In the genomic region with DNA sequence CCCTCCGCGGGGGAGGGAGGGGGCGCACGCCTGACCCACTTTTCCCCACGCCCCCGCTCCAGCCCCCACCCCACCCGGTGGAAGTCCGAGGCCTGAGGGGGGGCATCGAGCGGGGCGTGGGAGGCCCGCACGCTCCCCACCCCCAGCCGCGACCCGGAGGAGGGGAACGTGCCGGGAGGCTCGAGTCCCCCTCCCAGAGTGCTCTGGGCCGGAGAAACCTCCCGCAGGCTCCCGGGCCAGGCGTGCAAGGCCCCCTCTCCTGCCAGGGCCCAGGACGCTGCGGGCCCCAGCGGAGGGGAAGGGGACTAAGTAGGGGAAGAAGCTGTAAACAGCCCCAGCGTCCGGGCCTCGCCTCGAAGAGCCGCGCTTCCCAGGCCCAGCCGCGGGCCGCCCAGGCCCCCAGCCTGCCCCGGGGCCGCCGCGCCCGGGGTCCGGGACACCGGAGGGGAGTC, we compare ENCODE assay signal across 8 cellular contexts. TPM values are rescaled to one million over a fixed set of nuclear protein-coding genes. Genes with fewer than 3 reads are reported as not detected.
DNase-seq lines count a peak whose midpoint lies in the region; ATAC-seq and TF ChIP-seq lines count a peak whose summit lies in the region.

No MANE protein-coding gene starts in this region.

- H3K4me3 ChIP-seq in AG10803 (ENCODE audit: low read length): peak overlapping the region; percentile 82
- peak overlapping the region; percentile 98 for H3K4me3 ChIP-seq in HL-60 (replicated peaks; ENCODE audit: insufficient read depth, low read length)

- H3K9me3 Mint-ChIP-seq in activated naive CD8-positive, alpha-beta T cell treated with anti-CD3 and anti-CD28 coated beads, Interleukin-2, amount 10 ng/mL, durations not matched to agents 7 days and 5 days: no peaks in the 10 kb centered on the region

- peaks cover 7% of the 10 kb centered on the region for H3K36me3 Mint-ChIP-seq in activated naive CD8-positive, alpha-beta T cell treated with anti-CD3 and anti-CD28 coated beads, Interleukin-2, amount 10 ng/mL, durations not matched to agents 7 days and 5 days

- TF ChIP-seq CTCF in AG10803 (conservative IDR thresholded peaks at IDR 0.05; ENCODE audit: low read length) (no peak), HL-60 (IDR thresholded peaks at IDR 0.05; ENCODE audit: insufficient read depth, low read length) (no peak)

- ATAC-seq in GM19452 (IDR thresholded peaks at IDR 0.05; ENCODE audit: unreplicated experiment): peak; percentile 24
- peak; percentile 41 for ATAC-seq in activated naive CD8-positive, alpha-beta T cell treated with anti-CD3 and anti-CD28 coated beads, Interleukin-2, amount 10 ng/mL, durations not matched to agents 7 days and 5 days (ENCODE audit: low read depth)

- peaks cover 44% of the 10 kb centered on the region for H3K4me1 Mint-ChIP-seq in activated naive CD8-positive, alpha-beta T cell treated with anti-CD3 and anti-CD28 coated beads, Interleukin-2, amount 10 ng/mL, durations not matched to agents 7 days and 5 days

- peaks cover 4% of the 10 kb centered on the region for H3K27me3 Mint-ChIP-seq in activated naive CD8-positive, alpha-beta T cell treated with anti-CD3 and anti-CD28 coated beads, Interleukin-2, amount 10 ng/mL, durations not matched to agents 7 days and 5 days

- H3K27me3 ChIP-seq in HL-60 (ENCODE audit: insufficient read depth, poor library complexity, severe bottlenecking): no peaks in the 10 kb centered on the region

- peak overlapping the region; percentile 89 for H3K27ac Mint-ChIP-seq in activated naive CD8-positive, alpha-beta T cell treated with anti-CD3 and anti-CD28 coated beads, Interleukin-2, amount 10 ng/mL, durations not matched to agents 7 days and 5 days

- peak overlapping the region; percentile 89 for H3K4me3 Mint-ChIP-seq in activated naive CD8-positive, alpha-beta T cell treated with anti-CD3 and anti-CD28 coated beads, Interleukin-2, amount 10 ng/mL, durations not matched to agents 7 days and 5 days

- POLR2A ChIA-PET in activated naive CD8-positive, alpha-beta T cell treated with anti-CD3 and anti-CD28 coated beads, Interleukin-2, amount 10 ng/mL, durations not matched to agents 7 days and 5 days (lab: Charles Lee): interaction anchor here (0.6 to 1.8 kb wide), 3 partner anchors 13 to 113 kb away, joined by 3 to 22 read pairs (median 4); no protein-coding TSS in a partner anchor

- DNase-seq in AG10803 (ENCODE audit: low read depth): no peak
- no peak for DNase-seq in HL-60 (ENCODE audit: low read depth in 1 of 2, low spot score in 1 of 2)
- no peak for DNase-seq in activated naive CD8-positive, alpha-beta T cell treated with anti-CD3 and anti-CD28 coated beads, Interleukin-2, amount 10 ng/mL, durations not matched to agents 7 days and 5 days
- peak; percentile 53 for DNase-seq in iPS-NIHi11 (ENCODE audit: low spot score)
- DNase-seq in stimulated activated CD4-positive, alpha-beta T cell treated with anti-CD3 and anti-CD28 coated beads, Interleukin-2, amount 100 ng/mL, for 24 hours: peak; percentile 22 to 34
- DNase-seq in RPMI8226: no peak
- no peak for DNase-seq in H4 (ENCODE audit: low spot score)

- H3K27ac ChIP-seq in HL-60 (replicated peaks): peak overlapping the region; percentile 83

RNA-seq across cellular contexts. Expression of a gene that starts 0.3 kb away (rescaled TPM):
- total RNA-seq in activated naive CD8-positive, alpha-beta T cell treated with anti-CD3 and anti-CD28 coated beads, Interleukin-2, amount 10 ng/mL, durations not matched to agents 7 days and 5 days: 10 to 100 TPM; 84.8 to 86.2 TPM
- total RNA-seq in H4 (2014; rRNA removed; shearing (Covaris generic)): 21.7 and 29.0 TPM in 2 replicates

Comparison
In these comparisons a context has a peak if more than half of its experiments do, and no peak if none do; other contexts are left out.
1. DNase-seq: peak in iPS-NIHi11 (single experiment) and stimulated activated CD4-positive, alpha-beta T cell treated with anti-CD3 and anti-CD28 coated beads, Interleukin-2, amount 100 ng/mL, for 24 hours (2 of 2); none in AG10803 (single experiment), HL-60 (0 of 2), activated naive CD8-positive, alpha-beta T cell treated with anti-CD3 and anti-CD28 coated beads, Interleukin-2, amount 10 ng/mL, durations not matched to agents 7 days and 5 days (single experiment), RPMI8226 (single experiment) and H4 (single experiment).